18 cellular contexts compared by ENCODE assay signal in genomic region chr12:116043673-116044072, GRCh38.
DNase-seq lines count a peak whose midpoint lies in the region; ATAC-seq, FAIRE-seq and TF ChIP-seq lines count a peak whose summit lies in the region.
"Had no signal": no experiment of that assay in that cellular context is flagged by ENCODE, and none has a peak within 500 bp of the region (broad histone marks: within the 10 kb centered on the region; RNA-seq: fewer than 3 reads in every experiment).

No MANE protein-coding gene starts in this region.

- H3K9me1 ChIP-seq in K562 (ENCODE audit: control insufficient read depth, insufficient read depth, low read length) = no peaks in the 10 kb centered on the region

- H3K36me3 Mint-ChIP-seq in activated CD8-positive, alpha-beta T cell treated with anti-CD3 and anti-CD28 coated beads, Interleukin-2, amount 10 ng/mL, durations not matched to agents 7 days and 5 days (ENCODE audit: low read depth) = peaks cover 6% of the 10 kb centered on the region

- H3K27me3 Mint-ChIP-seq in activated CD8-positive, alpha-beta T cell treated with anti-CD3 and anti-CD28 coated beads, Interleukin-2, amount 10 ng/mL, durations not matched to agents 7 days and 5 days (ENCODE audit: low read depth) = no peaks in the 10 kb centered on the region

- no peak for TF ChIP-seq EP300 in K562 (IDR thresholded peaks at IDR 0.05; ENCODE audit: low read length)

- no peak for TF ChIP-seq POLR2A in K562 (conservative IDR thresholded peaks at IDR 0.05)

- in situ Hi-C loops in K562 (cut with MboI) = no loop called here

- no peaks in the 10 kb centered on the region for H3K4me1 Mint-ChIP-seq in activated CD8-positive, alpha-beta T cell treated with anti-CD3 and anti-CD28 coated beads, Interleukin-2, amount 10 ng/mL, durations not matched to agents 7 days and 5 days (ENCODE audit: low read depth)

- no peak overlapping the region for H3K27ac ChIP-seq in K562 (ENCODE audit: extremely low read depth, low read depth, low read length)
- H3K27ac ChIP-seq: GM23248 had no signal

- CTCF ChIA-PET in K562 (lab: Yijun Ruan, JAX; ENCODE audit: low intra/inter-chr PET ratio) = no interaction called here
- CTCF ChIA-PET in activated CD8-positive, alpha-beta T cell treated with anti-CD3 and anti-CD28 coated beads, Interleukin-2, amount 10 ng/mL, durations not matched to agents 7 days and 5 days (lab: Charles Lee) = interaction anchor here (1.3 kb wide), 1 partner anchor 28 kb away, joined by 3 read pairs; no protein-coding TSS in a partner anchor

- H4K20me1 ChIP-seq in K562 (replicated peaks; ENCODE audit: control insufficient read depth, insufficient read depth, low read length) = no peaks in the 10 kb centered on the region

- H3K36me3 ChIP-seq in K562 (ENCODE audit: control insufficient read depth, insufficient read depth, low read length) = no peaks in the 10 kb centered on the region; the same call in 2 of the 3 replicates

- H3K79me2 ChIP-seq in K562 (ENCODE audit: control insufficient read depth, insufficient read depth, low read length) = peaks cover 68% of the 10 kb centered on the region

- H3K9me3 Mint-ChIP-seq in activated CD8-positive, alpha-beta T cell treated with anti-CD3 and anti-CD28 coated beads, Interleukin-2, amount 10 ng/mL, durations not matched to agents 7 days and 5 days (ENCODE audit: insufficient read depth) = no peaks in the 10 kb centered on the region

- no peak overlapping the region for H3K4me3 Mint-ChIP-seq in activated CD8-positive, alpha-beta T cell treated with anti-CD3 and anti-CD28 coated beads, Interleukin-2, amount 10 ng/mL, durations not matched to agents 7 days and 5 days

- DNase-seq in NCI-H82 (lab: John Stamatoyannopoulos, UW) (peak; percentile 25), NCI-H82 treated with DMSO at 0.1 percent for 48 hours (lab: John Stamatoyannopoulos, UW; ENCODE audit: unreplicated experiment) (no peak), NCI-H524 (lab: John Stamatoyannopoulos, UW) (peak; percentile 26 to 69), K562 (ENCODE audit: extremely low read depth in 1 of 4, low spot score in 3 of 4) (no peak), amygdala (lab: John Stamatoyannopoulos, UW) (no peak)
- no peak for DNase-seq in activated CD8-positive, alpha-beta T cell treated with anti-CD3 and anti-CD28 coated beads, Interleukin-2, amount 10 ng/mL, durations not matched to agents 7 days and 5 days
- DNase-seq: ACHN; AML-193; Caco-2; DMS53; GM23248; MV-4-11; NCI-H1436 treated with DMSO at 0.1 percent for 48 hours; NK-92 treated with Interleukin-12 subunit alpha and Interleukin-12 subunit beta, amount 100 ng/mL, for 24 hours; SHP77 treated with DMSO at 0.1 percent for 48 hours; T-helper 2 cell had no signal

- no peaks in the 10 kb centered on the region; a peak in 1 of 5 replicates for H3K4me1 ChIP-seq in K562 (replicated peaks in 1 of 2; ENCODE audit: control insufficient read depth in 2 of 2, insufficient read depth in 2 of 2, low read length in 2 of 2)

- no TSS peak for BruUV-seq in K562 (replicated peaks; lab: Mats Ljungman, UMichigan)

- 86% methylated on average over 2 of the region's 2 CpGs for WGBS in K562 (ENCODE audit: insufficient coverage, low coverage, missing lambda C conversion rate)

- H3K9me3 ChIP-seq in K562 (replicated peaks; ENCODE audit: control insufficient read depth, insufficient read depth, low read depth, low read length) = no peaks in the 10 kb centered on the region
- H3K9me3 ChIP-seq: Caco-2 had no signal

- no peak overlapping the region for H2AFZ ChIP-seq in K562 (ENCODE audit: low read depth, low read length)
- H2AFZ ChIP-seq: GM23248 had no signal

- FAIRE-seq in K562 (lab: Jason Lieb, UNC) = no peak

- TF ChIP-seq RAD21 in K562 (CRISPR knock-in tag; conservative IDR thresholded peaks at IDR 0.05 in 1 of 2, IDR thresholded peaks at IDR 0.05 in 1 of 2) = no peak

- H3K9ac ChIP-seq in K562 (ENCODE audit: insufficient read depth in 1 of 2, low read depth in 2 of 2, low read length in 2 of 2) = no peak overlapping the region
- H3K9ac ChIP-seq: GM23248 had no signal

- H3K4me2 ChIP-seq in K562 (ENCODE audit: insufficient read depth, low read length) = no peak overlapping the region

- ATAC-seq in K562 (no peak), GM18868 (IDR thresholded peaks at IDR 0.05; ENCODE audit: unreplicated experiment) (no peak)
- ATAC-seq in activated CD8-positive, alpha-beta T cell treated with anti-CD3 and anti-CD28 coated beads, Interleukin-2, amount 10 ng/mL, durations not matched to agents 7 days and 5 days = no peak
- ATAC-seq: HCT116 had no signal

- H3K27ac Mint-ChIP-seq in activated CD8-positive, alpha-beta T cell treated with anti-CD3 and anti-CD28 coated beads, Interleukin-2, amount 10 ng/mL, durations not matched to agents 7 days and 5 days = no peak overlapping the region

- no peak for TF ChIP-seq CTCF in K562 (IDR thresholded peaks at IDR 0.05 in 2 of 3, conservative IDR thresholded peaks at IDR 0.05 in 1 of 3; ENCODE audit: insufficient read depth in 2 of 3, low read depth in 1 of 3, low read length in 3 of 3)

- H3K4me3 ChIP-seq in K562 = no peak overlapping the region
- H3K4me3 ChIP-seq: GM23248 had no signal

- intact Hi-C loops in K562 (cut with micrococcal nuclease) = no loop called here

- H3K27me3 ChIP-seq in K562 (ENCODE audit: control insufficient read depth in 2 of 2, insufficient read depth in 2 of 2, low read length in 2 of 2) = no peaks in the 10 kb centered on the region

- POLR2A ChIA-PET in K562 (lab: Yijun Ruan, JAX) = interaction anchor here (0.6 to 1.0 kb wide), 2 partner anchors 10 to 132 kb away, joined by 3 to 4 read pairs; no protein-coding TSS in a partner anchor
- POLR2A ChIA-PET in activated CD8-positive, alpha-beta T cell treated with anti-CD3 and anti-CD28 coated beads, Interleukin-2, amount 10 ng/mL, durations not matched to agents 7 days and 5 days (lab: Charles Lee) = no interaction called here

TF ChIP-seq in K562, 482 proteins besides CTCF, POLR2A, EP300 and RAD21:
- TF ChIP-seq PYGO2 (tag; IDR thresholded peaks at IDR 0.05) (no peak), NFIC (IDR thresholded peaks at IDR 0.05) (peak; percentile 57; the same call in 1 of the 2 replicates), BRF1 (IDR thresholded peaks at IDR 0.05; ENCODE audit: borderline replicate concordance, extremely low read depth, insufficient read length) (no peak), MYBL2 (IDR thresholded peaks at IDR 0.05; ENCODE audit: low read depth) (no peak), MYBL2 (CRISPR knock-in tag; IDR thresholded peaks at IDR 0.05; ENCODE audit: borderline replicate concordance) (no peak)

Comparison
In these comparisons a context has a peak if more than half of its experiments do, and no peak if none do; other contexts are left out.
1. DNase-seq: peak in NCI-H82 (single experiment) and NCI-H524 (2 of 2); none in NCI-H82 treated with DMSO at 0.1 percent for 48 hours (single experiment), K562 (0 of 4), activated CD8-positive, alpha-beta T cell treated with anti-CD3 and anti-CD28 coated beads, Interleukin-2, amount 10 ng/mL, durations not matched to agents 7 days and 5 days (single experiment) and amygdala (0 of 56).